Comparison of ENCODE assay signal across 21 cellular contexts in genomic region chr2:1546901-1547300, GRCh38.
DNase-seq lines count a peak whose midpoint lies in the region; ATAC-seq and TF ChIP-seq lines count a peak whose summit lies in the region.
"Had no signal": no experiment of that assay in that cellular context is flagged by ENCODE, and none has a peak within 500 bp of the region (broad histone marks: within the 10 kb centered on the region; RNA-seq: fewer than 3 reads in every experiment).

No MANE protein-coding gene starts in this region.

- H3K4me1 Mint-ChIP-seq in GM23338 = peaks cover 5% of the 10 kb centered on the region; the same call in 2 of the 3 replicates
- peaks cover 25% of the 10 kb centered on the region for H3K4me1 Mint-ChIP-seq in T-helper 17 cell
- H3K4me1 Mint-ChIP-seq: CD14-positive monocyte had no signal

- 86% methylated on average over 10 of the region's 10 CpGs for WGBS in prostate gland

- H3K4me1 ChIP-seq in BE2C = peaks cover 5% of the 10 kb centered on the region; the same call in 1 of the 2 replicates
- H3K4me1 ChIP-seq in GM23338 (ENCODE audit: insufficient read depth) = no peaks in the 10 kb centered on the region
- no peaks in the 10 kb centered on the region for H3K4me1 ChIP-seq in prostate gland (replicated peaks)

- intact Hi-C loops in prostate gland (cut with DNase I) = loop anchor here (5.0 kb wide), 2 partner anchors 595 to 835 kb away; partner anchors contain the start of gene SNTG2

- H3K4me3 Mint-ChIP-seq in GM23338 (no peak overlapping the region), T-helper 17 cell (no peak overlapping the region)
- H3K4me3 Mint-ChIP-seq: activated naive CD8-positive, alpha-beta T cell treated with anti-CD3 and anti-CD28 coated beads, Interleukin-2, amount 50 U/mL, for 24 hours; CD14-positive monocyte; stimulated activated naive B cell treated with anti-CD40 and anti-IgM and Interleukin-4, amounts not matched to agents 10 μg/mL and 1 μg/mL and 100 μg/mL, for 72 hours had no signal

- H3K27ac ChIP-seq in GM23338 (ENCODE audit: low read depth) (no peak overlapping the region), prostate gland (no peak overlapping the region)
- H3K27ac ChIP-seq: heart left ventricle, upper lobe of right lung had no signal

- no peak overlapping the region for H3K4me3 ChIP-seq in BE2C (ENCODE audit: low read depth, low read length)
- no peak overlapping the region for H3K4me3 ChIP-seq in GM23338
- H3K4me3 ChIP-seq in foreskin fibroblast (ENCODE audit: low read depth in 1 of 2, low read length in 2 of 2) = no peak overlapping the region
- no peak overlapping the region for H3K4me3 ChIP-seq in prostate gland
- H3K4me3 ChIP-seq: heart left ventricle, upper lobe of right lung had no signal

- H3K4me2 ChIP-seq in GM23338 = no peak overlapping the region

- no peak overlapping the region for H3K27ac Mint-ChIP-seq in GM23338
- peak overlapping the region; percentile 29 for H3K27ac Mint-ChIP-seq in T-helper 17 cell
- H3K27ac Mint-ChIP-seq: activated naive CD8-positive, alpha-beta T cell treated with anti-CD3 and anti-CD28 coated beads, Interleukin-2, amount 50 U/mL, for 24 hours; stimulated activated naive B cell treated with anti-CD40 and anti-IgM and Interleukin-4, amounts not matched to agents 10 μg/mL and 1 μg/mL and 100 μg/mL, for 72 hours had no signal

- no peak overlapping the region for H2AFZ ChIP-seq in GM23338

- TF ChIP-seq POLR2A in prostate gland (IDR thresholded peaks at IDR 0.05) = no peak

- H3K36me3 ChIP-seq in BE2C (no peaks in the 10 kb centered on the region), GM23338 (ENCODE audit: insufficient read depth) (no peaks in the 10 kb centered on the region), prostate gland (no peaks in the 10 kb centered on the region)
- H3K36me3 ChIP-seq: heart left ventricle, upper lobe of right lung had no signal

- no peaks in the 10 kb centered on the region; the same call in 1 of the 2 replicates for H4K20me1 ChIP-seq in GM23338 (replicated peaks; ENCODE audit: insufficient read depth)

- H3K9me3 Mint-ChIP-seq in GM23338 = no peaks in the 10 kb centered on the region; the same call in 2 of the 3 replicates
- H3K9me3 Mint-ChIP-seq: activated naive CD8-positive, alpha-beta T cell treated with anti-CD3 and anti-CD28 coated beads, Interleukin-2, amount 50 U/mL, for 24 hours; CD14-positive monocyte; stimulated activated naive B cell treated with anti-CD40 and anti-IgM and Interleukin-4, amounts not matched to agents 10 μg/mL and 1 μg/mL and 100 μg/mL, for 72 hours had no signal

- TF ChIP-seq CTCF in BE2C (IDR thresholded peaks at IDR 0.05; ENCODE audit: low read depth, low read length) (peak; percentile 31), GM23338 (conservative IDR thresholded peaks at IDR 0.05; ENCODE audit: low read depth in 2 of 2) (peak; percentile 30 to 50), foreskin fibroblast (IDR thresholded peaks at IDR 0.05; ENCODE audit: low read depth, low read length) (peak; percentile 20), prostate gland (IDR thresholded peaks at IDR 0.05) (no peak)

- no peaks in the 10 kb centered on the region for H3F3A ChIP-seq in GM23338 (replicated peaks; ENCODE audit: low read depth)

- no peaks in the 10 kb centered on the region for H3K79me2 ChIP-seq in GM23338 (replicated peaks; ENCODE audit: insufficient read depth)

- H3K9me2 ChIP-seq in GM23338 (ENCODE audit: insufficient read depth) = no peaks in the 10 kb centered on the region

- H3K36me3 Mint-ChIP-seq in GM23338 (ENCODE audit: low read depth) (no peaks in the 10 kb centered on the region), T-helper 17 cell (ENCODE audit: low read depth) (peaks cover 2% of the 10 kb centered on the region)
- H3K36me3 Mint-ChIP-seq: CD14-positive monocyte; stimulated activated naive B cell treated with anti-CD40 and anti-IgM and Interleukin-4, amounts not matched to agents 10 μg/mL and 1 μg/mL and 100 μg/mL, for 72 hours had no signal

- DNase-seq in BE2C (no peak), GM23338 (ENCODE audit: low spot score) (no peak), T-helper 17 cell (no peak), foreskin fibroblast (no peak), NCI-H187 (lab: John Stamatoyannopoulos, UW) (no peak), MV-4-11 (lab: John Stamatoyannopoulos, UW) (no peak), prostate gland (ENCODE audit: low spot score) (no peak)
- DNase-seq: activated CD4-positive, CD25-positive, alpha-beta regulatory T cell treated with anti-CD3 and anti-CD28 coated beads, Interleukin-2, amount 50 U/mL, for 72 hours; activated naive CD8-positive, alpha-beta T cell treated with anti-CD3 and anti-CD28 coated beads, Interleukin-2, amount 50 U/mL, for 24 hours; activated T-cell treated with anti-CD3 and anti-CD28 coated beads, Interleukin-2, amount 50 U/mL, for 1 hour; cerebellar nuclear complex; DMS79 treated with DMSO at 0.1 percent for 48 hours; heart left ventricle; NCI-H2081; NCI-H524 treated with DMSO at 0.1 percent for 48 hours; occipital lobe; small intestine; stimulated activated naive B cell treated with anti-CD40 and anti-IgM and Interleukin-4, amounts not matched to agents 10 μg/mL and 1 μg/mL and 100 μg/mL, for 72 hours; T-helper 1 cell; upper lobe of right lung had no signal

- H3K27me3 ChIP-seq in BE2C (no peaks in the 10 kb centered on the region), GM23338 (ENCODE audit: insufficient read depth) (no peaks in the 10 kb centered on the region), prostate gland (replicated peaks; ENCODE audit: insufficient read depth) (no peaks in the 10 kb centered on the region)
- H3K27me3 ChIP-seq: upper lobe of right lung had no signal

- H3K9me3 ChIP-seq in BE2C = no peaks in the 10 kb centered on the region
- no peaks in the 10 kb centered on the region for H3K9me3 ChIP-seq in T-helper 17 cell (ENCODE audit: control insufficient read depth, low read length, poor library complexity, severe bottlenecking)
- no peaks in the 10 kb centered on the region for H3K9me3 ChIP-seq in prostate gland
- H3K9me3 ChIP-seq: heart left ventricle, upper lobe of right lung had no signal

- H3K27me3 Mint-ChIP-seq in GM23338 (ENCODE audit: insufficient read depth, low read depth, poor library complexity) (peaks cover 15% of the 10 kb centered on the region), T-helper 17 cell (peaks cover under 1% of the 10 kb centered on the region)

- ATAC-seq in GM23338 (no peak), T-helper 17 cell (no peak)
- ATAC-seq: activated naive CD8-positive, alpha-beta T cell treated with anti-CD3 and anti-CD28 coated beads, Interleukin-2, amount 50 U/mL, for 24 hours; upper lobe of right lung had no signal

TF ChIP-seq in GM23338, 12 proteins besides CTCF, POLR2A, EP300 and RAD21 (continues in another document):
- TF ChIP-seq ZNF462 (CRISPR knock-in tag; IDR thresholded peaks at IDR 0.05) (no peak), POLR2AphosphoS5 (IDR thresholded peaks at IDR 0.05; ENCODE audit: low read depth) (no peak)

Comparison
In these comparisons a context has a peak if more than half of its experiments do, and no peak if none do; other contexts are left out.
1. CTCF ChIP-seq: peak in BE2C (single experiment), GM23338 (2 of 2) and foreskin fibroblast (single experiment); none in prostate gland (0 of 4).